8 cellular contexts compared by ENCODE assay signal in genomic region chrX:135522132-135522530, GRCh38. TPM values are rescaled to one million over a fixed set of nuclear protein-coding genes. Genes with fewer than 3 reads are reported as not detected.
DNase-seq lines count a peak whose midpoint lies in the region; ATAC-seq and TF ChIP-seq lines count a peak whose summit lies in the region.

No MANE protein-coding gene starts in this region.

- H3K27ac ChIP-seq in adrenal gland (peak overlapping the region; percentile 53 to 92 (median 80)), left lung (peak overlapping the region; percentile 78 to 93), tibial artery (peak overlapping the region; percentile 58 to 79)

- peaks cover 36% of the 10 kb centered on the region for H3K4me1 Mint-ChIP-seq in activated T-cell treated with anti-CD3 and anti-CD28 coated beads, Interleukin-2, amount 50 U/mL, for 72 hours (ENCODE audit: low read depth)

- no peaks in the 10 kb centered on the region for H3K9me3 ChIP-seq in adrenal gland (replicated peaks in 1 of 3)
- H3K9me3 ChIP-seq in left lung = no peaks in the 10 kb centered on the region
- H3K9me3 ChIP-seq in tibial artery = no peaks in the 10 kb centered on the region

- H3K4me3 ChIP-seq in adrenal gland (peak overlapping the region in 2 of 4 donors; percentile 10 to 82), left lung (peak overlapping the region; percentile 40 to 58), tibial artery (peak overlapping the region; percentile 86 to 87)

- H3K36me3 ChIP-seq in adrenal gland (replicated peaks in 1 of 2) (no peaks in the 10 kb centered on the region), left lung (no peaks in the 10 kb centered on the region), tibial artery (no peaks in the 10 kb centered on the region)

- H3K36me3 Mint-ChIP-seq in activated T-cell treated with anti-CD3 and anti-CD28 coated beads, Interleukin-2, amount 50 U/mL, for 72 hours (ENCODE audit: insufficient read depth in 2 of 2) = peaks cover 4 to 10% of the 10 kb centered on the region in 2 donors

- TF ChIP-seq CTCF in adrenal gland (IDR thresholded peaks at IDR 0.05) = no peak
- no peak for TF ChIP-seq CTCF in left lung (IDR thresholded peaks at IDR 0.05)
- no peak for TF ChIP-seq CTCF in tibial artery (IDR thresholded peaks at IDR 0.05)

- peaks cover 6% of the 10 kb centered on the region for H3K27me3 ChIP-seq in adrenal gland
- H3K27me3 ChIP-seq in left lung = no peaks in the 10 kb centered on the region
- H3K27me3 ChIP-seq in tibial artery = no peaks in the 10 kb centered on the region

- no peak for ATAC-seq in activated T-cell treated with anti-CD3 and anti-CD28 coated beads, Interleukin-2, amount 50 U/mL, for 72 hours (replicated peaks in 1 of 2)
- no peak for ATAC-seq in left lung
- no peak for ATAC-seq in GM18498 (IDR thresholded peaks at IDR 0.05; ENCODE audit: unreplicated experiment)

- H3K27ac Mint-ChIP-seq in activated T-cell treated with anti-CD3 and anti-CD28 coated beads, Interleukin-2, amount 50 U/mL, for 72 hours = peak overlapping the region; percentile 98

- intact Hi-C loops in adrenal gland (cut with DNase I) (no loop called here), left lung (cut with DNase I) (no loop called here), tibial artery (cut with DNase I; ENCODE audit: low total_unique reads) (no loop called here)

- H3K4me1 ChIP-seq in adrenal gland (replicated peaks in 1 of 2) (no peaks in the 10 kb centered on the region), left lung (peaks cover 0 to 14% of the 10 kb centered on the region in 2 donors), tibial artery (peaks cover 0 to 2% (median 0%) of the 10 kb centered on the region in 4 donors)

- 0 to 41% (median 14%) methylated on average over 9 of the region's 9 CpGs for WGBS in adrenal gland, 4 donors

- DNase-seq in activated T-cell treated with anti-CD3 and anti-CD28 coated beads, Interleukin-2, amount 50 U/mL, for 72 hours = no peak
- DNase-seq in activated T-cell treated with anti-CD3 and anti-CD28 coated beads, Interleukin-2, amount 50 U/mL, for 1 hour = no peak
- DNase-seq in adrenal gland (no peak), left lung (no peak), tibial artery (no peak), islet precursor cell (no peak)
- DNase-seq in stimulated activated CD4-positive, alpha-beta T cell treated with anti-CD3 and anti-CD28 coated beads, Interleukin-12 subunit alpha, Interleukin-12 subunit beta, amount 100 ng/mL, for 4 hours = no peak

- TF ChIP-seq POLR2A in adrenal gland (IDR thresholded peaks at IDR 0.05) = no peak

- peak overlapping the region; percentile 97 for H3K4me3 Mint-ChIP-seq in activated T-cell treated with anti-CD3 and anti-CD28 coated beads, Interleukin-2, amount 50 U/mL, for 72 hours

- no peaks in the 10 kb centered on the region for H3K27me3 Mint-ChIP-seq in activated T-cell treated with anti-CD3 and anti-CD28 coated beads, Interleukin-2, amount 50 U/mL, for 72 hours (ENCODE audit: low read depth)

- no peaks in the 10 kb centered on the region for H3K9me3 Mint-ChIP-seq in activated T-cell treated with anti-CD3 and anti-CD28 coated beads, Interleukin-2, amount 50 U/mL, for 72 hours

RNA-seq across cellular contexts. Expression of gene INTS6L, which starts 1.7 kb away (rescaled TPM):
- 10 to 100 TPM; 28.6 to 41.3 TPM for total RNA-seq in activated T-cell treated with anti-CD3 and anti-CD28 coated beads, Interleukin-2, amount 50 U/mL, for 72 hours
- total RNA-seq in adrenal gland = 10 to 100 TPM in 7 of 8 donors, 1 to 10 TPM in 1; 7.5 to 28.9 (median 14.8) TPM
- polyA plus RNA-seq in adrenal gland = 10 to 100 TPM; 10.5 to 85.0 (median 62.0) TPM
- total RNA-seq in left lung = 1 to 10 TPM; 6.2 to 7.2 TPM
